11 cellular contexts compared by ENCODE assay signal in genomic region chr17:1029196-1029911, GRCh38. TPM values are rescaled to one million over a fixed set of nuclear protein-coding genes. Genes with fewer than 3 reads are reported as not detected.
A peak's percentile ranks its signal among the peaks of the same experiment; 100 is the strongest.
DNase-seq lines count a peak whose midpoint lies in the region; ATAC-seq lines count a peak whose summit lies in the region.
"Had no signal": no experiment of that assay in that cellular context is flagged by ENCODE, and none has a peak within 500 bp of the region (broad histone marks: within the 10 kb centered on the region; RNA-seq: fewer than 3 reads in every experiment).

No MANE protein-coding gene starts in this region.

- ATAC-seq in aorta (ENCODE audit: low FRiP score), result peak; percentile 33
- ATAC-seq in GM18873 (IDR thresholded peaks at IDR 0.05; ENCODE audit: low FRiP score, unreplicated experiment), result no peak
- no peak for ATAC-seq in HG03095 (IDR thresholded peaks at IDR 0.05; ENCODE audit: unreplicated experiment)

- H3K9me3 ChIP-seq in esophagus (ENCODE audit: control insufficient read depth in 2 of 2, insufficient read depth in 1 of 2, low read depth in 1 of 2, low read length in 1 of 2) (no peaks in the 10 kb centered on the region), muscle layer of duodenum (ENCODE audit: control insufficient read depth in 1 of 2, low read length in 2 of 2) (no peaks in the 10 kb centered on the region), aorta (ENCODE audit: control insufficient read depth, low read length) (no peaks in the 10 kb centered on the region)
- H3K9me3 ChIP-seq: SJSA1 had no signal

- H3K36me3 ChIP-seq in esophagus (ENCODE audit: control insufficient read depth in 2 of 2, insufficient read depth in 2 of 2, low read length in 1 of 2) (peaks cover 7 to 34% of the 10 kb centered on the region in 2 donors), muscle layer of duodenum (ENCODE audit: control insufficient read depth in 1 of 2, insufficient read depth in 2 of 2, low read length in 2 of 2) (peaks cover 0 to 2% of the 10 kb centered on the region in 2 donors), aorta (ENCODE audit: control insufficient read depth in 1 of 2, insufficient read depth in 2 of 2, low read length in 1 of 2) (no peaks in the 10 kb centered on the region)
- H3K36me3 ChIP-seq: SJSA1 had no signal

- intact Hi-C loops in aorta (cut with DNase I), result no loop called here

- H3K4me1 ChIP-seq in esophagus (ENCODE audit: control insufficient read depth in 2 of 2, insufficient read depth in 2 of 2, low read length in 1 of 2) (peaks cover 6 to 12% of the 10 kb centered on the region in 2 donors), muscle layer of duodenum (ENCODE audit: control insufficient read depth in 1 of 2, insufficient read depth in 2 of 2, low read length in 2 of 2) (peaks cover 2 to 39% of the 10 kb centered on the region in 2 donors), aorta (ENCODE audit: control insufficient read depth in 1 of 2, insufficient read depth in 2 of 2, low read length in 2 of 2) (no peaks in the 10 kb centered on the region)
- H3K4me1 ChIP-seq: SJSA1 had no signal

- in situ Hi-C loops in SK-MEL-5 (cut with HindIII; ENCODE audit: low pct_unique_long_range_greater_than_20kb, low sequenced_read_pairs), result no loop called here

- H3K4me3 ChIP-seq in esophagus (ENCODE audit: low read depth in 1 of 2, low read length in 2 of 2), result no peak overlapping the region
- peak overlapping the region in 1 of 2 donors; percentile 57 for H3K4me3 ChIP-seq in muscle layer of duodenum (ENCODE audit: low read depth in 1 of 2, low read length in 2 of 2)
- no peak overlapping the region for H3K4me3 ChIP-seq in aorta (ENCODE audit: low read length in 2 of 2)
- H3K4me3 ChIP-seq: SJSA1 had no signal

- H3K27ac ChIP-seq in esophagus (ENCODE audit: low read depth in 2 of 2, low read length in 1 of 2), result peak overlapping the region; percentile 58 to 78
- peak overlapping the region; percentile 72 for H3K27ac ChIP-seq in muscle layer of duodenum (ENCODE audit: low read length)
- H3K27ac ChIP-seq in aorta (ENCODE audit: low read depth in 1 of 2, low read length in 2 of 2), result peak overlapping the region; percentile 8 to 85
- H3K27ac ChIP-seq: SJSA1 had no signal

- no peaks in the 10 kb centered on the region for H3K27me3 ChIP-seq in esophagus (ENCODE audit: control insufficient read depth in 1 of 2, insufficient read depth in 2 of 2, low read length in 2 of 2)
- H3K27me3 ChIP-seq in muscle layer of duodenum (ENCODE audit: low read depth, low read length), result no peaks in the 10 kb centered on the region
- no peaks in the 10 kb centered on the region for H3K27me3 ChIP-seq in aorta (ENCODE audit: control insufficient read depth in 1 of 2, insufficient read depth in 2 of 2, low read length in 1 of 2)
- H3K27me3 ChIP-seq: SJSA1 had no signal

- 73 to 76% methylated on average over 28 of the region's 28 CpGs for WGBS in esophagus, 2 donors
- WGBS in aorta, 2 donors, result 14 to 25% methylated on average over 28 of the region's 28 CpGs

- DNase-seq in SK-MEL-5 (ENCODE audit: low read depth, low spot score) (peak; percentile 40), aorta (peak; percentile 76 to 91), Ammon's horn (ENCODE audit: low spot score) (no peak)
- DNase-seq: cortex of kidney; NCI-H1417; stimulated activated CD4-positive, alpha-beta T cell treated with anti-CD3 and anti-CD28 coated beads, Interleukin-4, amount 100 ng/mL, for 24 hours had no signal

RNA-seq across cellular contexts. Expression of gene TIMM22, which starts 32.4 kb away (rescaled TPM):
- 24.2 and 24.9 TPM in 2 replicates for total RNA-seq in SK-MEL-5 (2014; rRNA removed; shearing (Covaris generic))
- 16.2 and 17.9 TPM in 2 replicates for polyA plus RNA-seq in SK-MEL-5 (2015; cell fraction: cytosol; rRNA removed)
- 4.5 and 4.7 TPM in 2 replicates for polyA plus RNA-seq in SK-MEL-5 (2015; cell fraction: nucleus; rRNA removed)
- 1 to 10 TPM; 5.0 to 9.3 TPM for polyA plus RNA-seq in esophagus
- total RNA-seq in aorta, result 1 to 10 TPM; 7.7 to 9.1 TPM
- 1 to 10 TPM; 8.4 to 9.1 TPM for polyA plus RNA-seq in aorta

RNA-seq across cellular contexts. Expression of gene NXN, which starts 49.8 kb away (rescaled TPM):
- 12.4 and 15.8 TPM in 2 replicates for total RNA-seq in SK-MEL-5 (2014; rRNA removed; shearing (Covaris generic))
- 24.0 and 29.2 TPM in 2 replicates for polyA plus RNA-seq in SK-MEL-5 (2015; cell fraction: cytosol; rRNA removed)
- 3.3 and 12.9 TPM in 2 replicates for polyA plus RNA-seq in SK-MEL-5 (2015; cell fraction: nucleus; rRNA removed)
- 10 to 100 TPM; 10.1 to 24.0 TPM for polyA plus RNA-seq in esophagus
- 10 to 100 TPM; 23.4 to 41.0 TPM for total RNA-seq in aorta
- 10 to 100 TPM; 13.0 to 20.4 TPM for polyA plus RNA-seq in aorta
